ENCODE assay signal across 20 cellular contexts in genomic region chr12:120999191-121000120, GRCh38. TPM values are rescaled to one million over a fixed set of nuclear protein-coding genes. Genes with fewer than 3 reads are reported as not detected.
DNase-seq lines count a peak whose midpoint lies in the region; ATAC-seq and TF ChIP-seq lines count a peak whose summit lies in the region.
"Had no signal": no experiment of that assay in that cellular context is flagged by ENCODE, and none has a peak within 500 bp of the region (broad histone marks: within the 10 kb centered on the region; RNA-seq: fewer than 3 reads in every experiment).

No MANE protein-coding gene starts in this region.

- H3K27ac ChIP-seq in CD8-positive, alpha-beta T cell (ENCODE audit: low read depth, low read length) = no peak overlapping the region
- H3K27ac ChIP-seq: C4-2B, foreskin keratinocyte, SJSA1, tibial nerve had no signal

- no peaks in the 10 kb centered on the region for H3K4me1 ChIP-seq in CD8-positive, alpha-beta T cell (ENCODE audit: insufficient read depth, low read length)
- H3K4me1 ChIP-seq: foreskin keratinocyte, SJSA1 had no signal

- peaks cover 9% of the 10 kb centered on the region for H3K27me3 Mint-ChIP-seq in mesothelial cell of epicardium (ENCODE audit: low read depth)
- peaks cover 10% of the 10 kb centered on the region for H3K27me3 Mint-ChIP-seq in CD8-positive, alpha-beta T cell (ENCODE audit: low read depth)
- peaks cover 10 to 17% of the 10 kb centered on the region in 2 donors for H3K27me3 Mint-ChIP-seq in effector memory CD8-positive, alpha-beta T cell
- H3K27me3 Mint-ChIP-seq: progenitor cell of endocrine pancreas had no signal

- intact Hi-C loops in CD8-positive, alpha-beta T cell (cut with DNase I, micrococcal nuclease) = no loop called here

- CTCF ChIA-PET in HEK293T (lab: Yijun Ruan, JAX) = interaction anchor here (0.5 kb wide), 1 partner anchor 54 kb away, joined by 3 read pairs; no protein-coding TSS in a partner anchor
- CTCF ChIA-PET in CD8-positive, alpha-beta T cell (lab: Charles Lee) = no interaction called here

- H3K9me3 Mint-ChIP-seq in mesothelial cell of epicardium = no peaks in the 10 kb centered on the region
- H3K9me3 Mint-ChIP-seq in CD8-positive, alpha-beta T cell = no peaks in the 10 kb centered on the region
- peaks cover 0 to 11% of the 10 kb centered on the region in 2 donors for H3K9me3 Mint-ChIP-seq in effector memory CD8-positive, alpha-beta T cell

- H3K4me1 Mint-ChIP-seq in mesothelial cell of epicardium = peaks cover 8% of the 10 kb centered on the region
- H3K4me1 Mint-ChIP-seq in CD8-positive, alpha-beta T cell (ENCODE audit: low read depth) = no peaks in the 10 kb centered on the region
- H3K4me1 Mint-ChIP-seq in effector memory CD8-positive, alpha-beta T cell (ENCODE audit: low read depth in 2 of 2) = peaks cover 0 to 3% of the 10 kb centered on the region in 2 donors

- H3K27me3 ChIP-seq in CD8-positive, alpha-beta T cell (ENCODE audit: insufficient read depth, low read length) = no peaks in the 10 kb centered on the region
- H3K27me3 ChIP-seq: foreskin keratinocyte, SJSA1 had no signal

- DNase-seq in EH (ENCODE audit: low read depth) = peak; percentile 9
- DNase-seq in HEK293T (ENCODE audit: extremely low spot score) = no peak
- DNase-seq in mesothelial cell of epicardium (ENCODE audit: low spot score in 2 of 2, unreplicated experiment in 2 of 2) = no peak
- DNase-seq in CD8-positive, alpha-beta T cell = no peak
- no peak for DNase-seq in effector memory CD8-positive, alpha-beta T cell
- DNase-seq: activated CD4-positive, alpha-beta T cell treated with anti-CD3 and anti-CD28 coated beads, Interleukin-2, amount 50 U/mL, for 1 hour; anterior cingulate cortex; dermis blood vessel endothelial cell; foreskin keratinocyte; NCI-H2029 treated with DMSO at 0.1 percent for 48 hours; NCI-H774 had no signal

- H3K36me3 ChIP-seq in CD8-positive, alpha-beta T cell (ENCODE audit: insufficient read depth, low read length) = peaks cover 14% of the 10 kb centered on the region

- ATAC-seq in esophagus mucosa (peak; percentile 14), GM18870 (IDR thresholded peaks at IDR 0.05; ENCODE audit: unreplicated experiment) (no peak), HG03432 (IDR thresholded peaks at IDR 0.05; ENCODE audit: unreplicated experiment) (no peak)
- no peak for ATAC-seq in CD8-positive, alpha-beta T cell
- ATAC-seq in effector memory CD8-positive, alpha-beta T cell (replicated peaks) = no peak
- ATAC-seq: foreskin keratinocyte had no signal

- no peak for TF ChIP-seq CTCF in mesothelial cell of epicardium (IDR thresholded peaks at IDR 0.05; ENCODE audit: unreplicated experiment)
- no peak for TF ChIP-seq CTCF in CD8-positive, alpha-beta T cell (IDR thresholded peaks at IDR 0.05)

- peak overlapping the region; percentile 79 for H3K27ac Mint-ChIP-seq in mesothelial cell of epicardium
- no peak overlapping the region for H3K27ac Mint-ChIP-seq in CD8-positive, alpha-beta T cell
- H3K27ac Mint-ChIP-seq in effector memory CD8-positive, alpha-beta T cell = no peak overlapping the region
- H3K27ac Mint-ChIP-seq: progenitor cell of endocrine pancreas had no signal

- H3K36me3 Mint-ChIP-seq in mesothelial cell of epicardium = peaks cover 11% of the 10 kb centered on the region
- H3K36me3 Mint-ChIP-seq in CD8-positive, alpha-beta T cell = peaks cover 24% of the 10 kb centered on the region
- peaks cover 19% of the 10 kb centered on the region for H3K36me3 Mint-ChIP-seq in effector memory CD8-positive, alpha-beta T cell (ENCODE audit: insufficient read depth)

- POLR2A ChIA-PET in HEK293T (lab: Yijun Ruan, JAX) = no interaction called here
- POLR2A ChIA-PET in CD8-positive, alpha-beta T cell (lab: Charles Lee) = no interaction called here

- no peak overlapping the region for H3K4me3 Mint-ChIP-seq in mesothelial cell of epicardium
- no peak overlapping the region for H3K4me3 Mint-ChIP-seq in CD8-positive, alpha-beta T cell
- H3K4me3 Mint-ChIP-seq in effector memory CD8-positive, alpha-beta T cell = no peak overlapping the region

- no peaks in the 10 kb centered on the region for H3K9me3 ChIP-seq in CD8-positive, alpha-beta T cell (ENCODE audit: low read length)
- H3K9me3 ChIP-seq: SJSA1, tibial nerve had no signal

- H3K4me3 ChIP-seq in CD8-positive, alpha-beta T cell (ENCODE audit: low read depth, low read length) = no peak overlapping the region
- H3K4me3 ChIP-seq: SJSA1, tibial nerve had no signal

TF ChIP-seq in HEK293T, 16 proteins besides CTCF, POLR2A, EP300 and RAD21:
- TF ChIP-seq FOXK2 (IDR thresholded peaks at IDR 0.05) (no peak), PKNOX1 (IDR thresholded peaks at IDR 0.05) (peak; percentile 54; the same call in 1 of the 2 replicates)
TF ChIP-seq in HEK293T: peak in this region for 1.

RNA-seq across cellular contexts. Expression of gene C12orf43, which starts 16.8 kb away (rescaled TPM):
- total RNA-seq in esophagus mucosa = 7.9 TPM
- 18.0 to 19.0 TPM (median 18.2 TPM) in 3 replicates for total RNA-seq in mesothelial cell of epicardium
- 10 to 100 TPM; 20.7 to 21.4 TPM for total RNA-seq in CD8-positive, alpha-beta T cell

RNA-seq across cellular contexts. Expression of gene HNF1A, which starts 21.1 kb away (rescaled TPM):
- total RNA-seq in esophagus mucosa (not detected), mesothelial cell of epicardium (not detected in 3 replicates)
- total RNA-seq in CD8-positive, alpha-beta T cell = not detected
- total RNA-seq: dermis blood vessel endothelial cell, foreskin keratinocyte, M059J, mononuclear cell, SJSA1, tibial nerve had no signal

RNA-seq across cellular contexts. Expression of gene OASL, which starts 39.6 kb away (rescaled TPM):
- total RNA-seq in esophagus mucosa (5.9 TPM), mesothelial cell of epicardium (0.11 TPM in 1 of 3 replicates, not detected in the others)
- 10 to 100 TPM; 34.5 to 36.5 TPM for total RNA-seq in CD8-positive, alpha-beta T cell
- total RNA-seq: progenitor cell of endocrine pancreas, SJSA1 had no signal
